8 cellular contexts compared by ENCODE assay signal in the genomic region with DNA sequence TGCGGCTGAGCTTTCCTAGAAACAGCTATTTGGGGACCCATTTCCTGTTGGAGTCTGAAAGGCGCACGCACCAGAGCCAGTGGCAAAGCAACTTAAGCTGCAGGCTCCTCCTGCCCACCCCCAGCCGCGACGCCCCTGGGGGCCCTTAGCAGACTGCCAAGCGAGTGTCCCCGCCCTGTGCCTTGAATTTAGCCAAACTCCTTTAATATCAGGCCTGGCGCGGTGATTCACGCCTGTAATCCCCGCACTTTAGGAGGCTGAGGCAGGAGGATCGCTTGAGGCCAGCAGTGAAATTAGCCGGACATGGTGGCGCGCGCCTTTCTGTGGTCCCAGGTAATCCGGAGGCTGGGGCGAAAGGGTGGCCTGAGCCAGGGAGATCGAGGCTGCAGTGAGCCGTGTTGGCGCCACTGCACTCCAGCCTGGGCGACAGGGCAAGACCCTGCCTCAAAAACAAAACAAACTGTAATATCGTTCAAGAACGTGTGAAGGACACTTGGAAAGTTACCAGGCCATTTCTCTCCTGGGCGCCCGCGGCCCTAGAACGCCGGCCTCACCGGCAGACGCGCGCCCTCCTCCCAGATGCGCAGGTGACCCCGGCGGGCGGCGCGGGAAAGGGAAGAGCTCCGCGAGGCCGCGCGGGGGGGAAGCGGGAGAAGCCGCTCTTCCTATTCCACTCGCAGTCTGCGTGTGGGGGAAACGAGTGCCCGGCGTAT. TPM values are rescaled to one million over a fixed set of nuclear protein-coding genes. Genes with fewer than 3 reads are reported as not detected.
DNase-seq lines count a peak whose midpoint lies in the region; ATAC-seq, FAIRE-seq and TF ChIP-seq lines count a peak whose summit lies in the region.

No MANE protein-coding gene starts in this region.

- H3K27ac ChIP-seq in HCT116 (ENCODE audit: low read depth, low read length) = no peak overlapping the region

- ATAC-seq in HCT116 (no peak), HG03280 (IDR thresholded peaks at IDR 0.05; ENCODE audit: unreplicated experiment) (no peak)

- H3K27me3 Mint-ChIP-seq in glutamatergic neuron (ENCODE audit: unreplicated experiment) (peaks cover 6% of the 10 kb centered on the region), progenitor cell of endocrine pancreas (peaks cover 23% of the 10 kb centered on the region)

- DNase-seq in AG10803 (ENCODE audit: low read depth) (no peak), HCT116 (ENCODE audit: low read depth, low spot score) (no peak), glutamatergic neuron (peak; percentile 16), progenitor cell of endocrine pancreas (ENCODE audit: low spot score, unreplicated experiment) (no peak), urothelium cell line (ENCODE audit: low spot score) (no peak), AG08395 (ENCODE audit: low spot score) (no peak)
- DNase-seq in activated CD8-positive, alpha-beta memory T cell treated with anti-CD3 and anti-CD28 coated beads, Interleukin-2, amount 50 U/mL, for 48 hours = peak; percentile 63

- no peak for TF ChIP-seq POLR2A in HCT116 (IDR thresholded peaks at IDR 0.05; ENCODE audit: borderline replicate concordance, extremely low read depth, insufficient read depth, insufficient read length)

- peaks cover 5 to 23% of the 10 kb centered on the region in 2 experiments; a peak in 3 of 4 replicates for H3K4me1 ChIP-seq in HCT116 (ENCODE audit: control insufficient read depth in 1 of 2, insufficient read depth in 2 of 2, low read length in 2 of 2)

- intact Hi-C loops in HCT116 (cut with micrococcal nuclease) = loop anchor here (5.0 kb wide), 1 partner anchor 57 kb away; no protein-coding TSS in a partner anchor

- TF ChIP-seq CTCF in AG10803 (conservative IDR thresholded peaks at IDR 0.05; ENCODE audit: low read length) (no peak), HCT116 (IDR thresholded peaks at IDR 0.05 in 2 of 3, conservative IDR thresholded peaks at IDR 0.05 in 1 of 3; ENCODE audit: borderline replicate concordance in 1 of 3, insufficient read depth in 1 of 3, low read depth in 2 of 3, low read length in 2 of 3) (no peak), glutamatergic neuron (IDR thresholded peaks at IDR 0.05; ENCODE audit: partially characterized antibody, unreplicated experiment) (no peak), progenitor cell of endocrine pancreas (IDR thresholded peaks at IDR 0.05; ENCODE audit: unreplicated experiment) (no peak)

- no peaks in the 10 kb centered on the region for H3K9me2 ChIP-seq in HCT116 (ENCODE audit: insufficient read depth)

- no peaks in the 10 kb centered on the region for H3K9me3 ChIP-seq in HCT116 (ENCODE audit: control insufficient read depth in 1 of 2, insufficient read depth in 1 of 2, low read depth in 1 of 2, low read length in 2 of 2)

- peak overlapping the region; percentile 76 for H3K9ac ChIP-seq in HCT116 (ENCODE audit: low read length)

- no peak for TF ChIP-seq RAD21 in HCT116 (IDR thresholded peaks at IDR 0.05; ENCODE audit: low read depth)

- H3K4me1 Mint-ChIP-seq in glutamatergic neuron (ENCODE audit: low read depth, unreplicated experiment) (peaks cover 5% of the 10 kb centered on the region), progenitor cell of endocrine pancreas (ENCODE audit: low read depth) (peaks cover 14% of the 10 kb centered on the region)

- BruUV-seq in HCT116 (replicated peaks; lab: Mats Ljungman, UMichigan) = no TSS peak

- H3K36me3 ChIP-seq in HCT116 (ENCODE audit: control insufficient read depth in 1 of 2, insufficient read depth in 2 of 2, low read length in 2 of 2) = no peaks in the 10 kb centered on the region

- no peak for FAIRE-seq in urothelium cell line (lab: Jason Lieb, UNC)

- peaks cover 15% of the 10 kb centered on the region for H3K79me2 ChIP-seq in HCT116 (ENCODE audit: insufficient read depth, low read length)

- H3K4me3 ChIP-seq in AG10803 (ENCODE audit: low read length) = peak overlapping the region; percentile 73
- H3K4me3 ChIP-seq in HCT116 (replicated peaks in 1 of 2; ENCODE audit: low read depth in 1 of 2, low read length in 2 of 2) = peak overlapping the region; percentile 66 to 83

- H3K27me3 ChIP-seq in HCT116 (ENCODE audit: insufficient read depth, low read length) = no peaks in the 10 kb centered on the region

- no peaks in the 10 kb centered on the region for H4K20me1 ChIP-seq in HCT116 (ENCODE audit: insufficient read depth)

- RAD21 ChIA-PET in HCT116 (lab: Charles Lee; ENCODE audit: low non-redundant PET in 1 of 2, low total read pairs in 2 of 2, uncharacterized antibody in 2 of 2, unreplicated experiment in 2 of 2) = interaction anchor here in 1 of 2 experiments (0.7 kb wide), 1 partner anchor 68 kb away, joined by 3 read pairs; no protein-coding TSS in a partner anchor

- H3K4me2 ChIP-seq in HCT116 (ENCODE audit: low read length) = peak overlapping the region; percentile 98

- CTCF ChIA-PET in HCT116 (lab: Charles Lee) = interaction anchor here (0.6 to 1.0 kb wide), 3 partner anchors 59 to 102 kb away, joined by 3 to 6 read pairs (median 4); no protein-coding TSS in a partner anchor

- H3K36me3 Mint-ChIP-seq in glutamatergic neuron (ENCODE audit: unreplicated experiment) = no peaks in the 10 kb centered on the region
- peaks cover 3% of the 10 kb centered on the region for H3K36me3 Mint-ChIP-seq in progenitor cell of endocrine pancreas (ENCODE audit: insufficient read depth)

- H3K27ac Mint-ChIP-seq in glutamatergic neuron (ENCODE audit: unreplicated experiment) (no peak overlapping the region), progenitor cell of endocrine pancreas (no peak overlapping the region)

- POLR2A ChIA-PET in HCT116 (lab: Charles Lee) = no interaction called here

- H3K9me3 Mint-ChIP-seq in glutamatergic neuron (ENCODE audit: unreplicated experiment) (peaks cover 7% of the 10 kb centered on the region), progenitor cell of endocrine pancreas (ENCODE audit: low read depth) (no peaks in the 10 kb centered on the region)

- H2AFZ ChIP-seq in HCT116 (ENCODE audit: low read depth, low read length, poor library complexity, severe bottlenecking) = peak overlapping the region; percentile 92

- peak overlapping the region; percentile 95 for H3K4me3 Mint-ChIP-seq in glutamatergic neuron (ENCODE audit: unreplicated experiment)
- peak overlapping the region; percentile 81 for H3K4me3 Mint-ChIP-seq in progenitor cell of endocrine pancreas (ENCODE audit: low read depth)

TF ChIP-seq in HCT116, 20 proteins besides CTCF, POLR2A, EP300 and RAD21 (continues in another document):
- TF ChIP-seq ELF1 (IDR thresholded peaks at IDR 0.05; ENCODE audit: borderline replicate concordance, low read depth) = no peak
- no peak for TF ChIP-seq EGR1 (IDR thresholded peaks at IDR 0.05; ENCODE audit: low read depth)
- TF ChIP-seq CEBPB (IDR thresholded peaks at IDR 0.05; ENCODE audit: low read depth) = no peak
- no peak for TF ChIP-seq EZH2phosphoT487 (IDR thresholded peaks at IDR 0.05; ENCODE audit: borderline replicate concordance)
- TF ChIP-seq, protein P1, sequence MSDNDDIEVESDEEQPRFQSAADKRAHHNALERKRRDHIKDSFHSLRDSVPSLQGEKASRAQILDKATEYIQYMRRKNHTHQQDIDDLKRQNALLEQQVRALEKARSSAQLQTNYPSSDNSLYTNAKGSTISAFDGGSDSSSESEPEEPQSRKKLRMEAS (IDR thresholded peaks at IDR 0.05) = no peak
- TF ChIP-seq, protein P2, sequence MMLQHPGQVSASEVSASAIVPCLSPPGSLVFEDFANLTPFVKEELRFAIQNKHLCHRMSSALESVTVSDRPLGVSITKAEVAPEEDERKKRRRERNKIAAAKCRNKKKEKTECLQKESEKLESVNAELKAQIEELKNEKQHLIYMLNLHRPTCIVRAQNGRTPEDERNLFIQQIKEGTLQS (IDR thresholded peaks at IDR 0.05) = no peak
- no peak for TF ChIP-seq POLR2AphosphoS5 (IDR thresholded peaks at IDR 0.05; ENCODE audit: low read depth, low read length)
- TF ChIP-seq, protein P3, sequence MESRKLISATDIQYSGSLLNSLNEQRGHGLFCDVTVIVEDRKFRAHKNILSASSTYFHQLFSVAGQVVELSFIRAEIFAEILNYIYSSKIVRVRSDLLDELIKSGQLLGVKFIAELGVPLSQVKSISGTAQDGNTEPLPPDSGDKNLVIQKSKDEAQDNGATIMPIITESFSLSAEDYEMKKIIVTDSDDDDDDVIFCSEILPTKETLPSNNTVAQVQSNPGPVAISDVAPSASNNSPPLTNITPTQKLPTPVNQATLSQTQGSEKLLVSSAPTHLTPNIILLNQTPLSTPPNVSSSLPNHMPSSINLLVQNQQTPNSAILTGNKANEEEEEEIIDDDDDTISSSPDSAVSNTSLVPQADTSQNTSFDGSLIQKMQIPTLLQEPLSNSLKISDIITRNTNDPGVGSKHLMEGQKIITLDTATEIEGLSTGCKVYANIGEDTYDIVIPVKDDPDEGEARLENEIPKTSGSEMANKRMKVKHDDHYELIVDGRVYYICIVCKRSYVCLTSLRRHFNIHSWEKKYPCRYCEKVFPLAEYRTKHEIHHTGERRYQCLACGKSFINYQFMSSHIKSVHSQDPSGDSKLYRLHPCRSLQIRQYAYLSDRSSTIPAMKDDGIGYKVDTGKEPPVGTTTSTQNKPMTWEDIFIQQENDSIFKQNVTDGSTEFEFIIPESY (IDR thresholded peaks at IDR 0.05; ENCODE audit: extremely low read depth, insufficient replicate concordance, low read length) = no peak
- no peak for TF ChIP-seq SP1 (IDR thresholded peaks at IDR 0.05; ENCODE audit: low read depth)
- no peak for TF ChIP-seq SIN3A (IDR thresholded peaks at IDR 0.05; ENCODE audit: low read depth)
- no peak for TF ChIP-seq YY1 (IDR thresholded peaks at IDR 0.05; ENCODE audit: extremely low read depth, insufficient replicate concordance, low read depth, low read length)
- TF ChIP-seq ZFX (IDR thresholded peaks at IDR 0.05) = no peak
- TF ChIP-seq JUND (IDR thresholded peaks at IDR 0.05) = no peak
- TF ChIP-seq SRF (IDR thresholded peaks at IDR 0.05; ENCODE audit: low read depth) = no peak

RNA-seq across cellular contexts. Expression of a gene that starts 1.0 kb away (rescaled TPM):
- total RNA-seq in HCT116 (2021; ENCODE audit: unreplicated experiment) (16.6 TPM), glutamatergic neuron (ENCODE audit: unreplicated experiment) (59.3 TPM), progenitor cell of endocrine pancreas (25.1 and 28.7 TPM in 2 replicates)
- polyA plus RNA-seq in HCT116 (2012) = 14.1 and 18.5 TPM in 2 replicates

Comparison
In these comparisons a context has a peak if more than half of its experiments do, and no peak if none do; other contexts are left out.
1. DNase-seq: peak in activated CD8-positive, alpha-beta memory T cell treated with anti-CD3 and anti-CD28 coated beads, Interleukin-2, amount 50 U/mL, for 48 hours (single experiment) and glutamatergic neuron (single experiment); none in AG10803 (single experiment), HCT116 (single experiment), progenitor cell of endocrine pancreas (single experiment), urothelium cell line (single experiment) and AG08395 (single experiment).